Comparison of ENCODE assay signal across 24 cellular contexts in the genomic region with DNA sequence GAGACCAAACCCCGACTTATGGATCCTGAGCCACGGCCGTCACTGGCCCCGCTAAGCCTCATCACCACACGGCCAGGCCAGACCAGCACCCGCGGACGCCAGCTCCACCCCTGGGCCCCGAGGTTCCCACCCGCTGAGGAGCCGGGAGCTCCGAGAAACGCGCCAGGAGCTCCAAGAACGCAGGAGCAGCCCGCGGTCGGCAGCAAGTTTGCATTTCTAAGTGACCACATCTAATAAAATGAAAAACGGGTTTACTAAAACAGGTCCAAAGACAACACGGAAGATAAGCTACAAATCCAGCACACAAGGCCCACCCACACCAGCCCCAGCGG. TPM values are rescaled to one million over a fixed set of nuclear protein-coding genes. Genes with fewer than 3 reads are reported as not detected.
"Had no signal": no experiment of that assay in that cellular context is flagged by ENCODE, and none has a peak within 500 bp of the region (broad histone marks: within the 10 kb centered on the region; RNA-seq: fewer than 3 reads in every experiment).

No MANE protein-coding gene starts in this region.

- DNase-seq: activated B cell treated with CpG ODN at 0.5 μM for 24 hours; activated CD4-positive, alpha-beta memory T cell treated with anti-CD3 and anti-CD28 coated beads for 36 hours; activated CD4-positive, alpha-beta T cell treated with anti-CD3 and anti-CD28 coated beads for 1 hour; activated CD4-positive, alpha-beta T cell treated with anti-CD3 and anti-CD28 coated beads, Interleukin-2, amount 10 ng/mL, durations not matched to agents 7 days and 5 days; activated CD8-positive, alpha-beta memory T cell treated with anti-CD3 and anti-CD28 coated beads for 24 hours; activated effector memory CD4-positive, alpha-beta T cell treated with anti-CD3 and anti-CD28 coated beads, Interleukin-2, amount 50 U/mL, for 16 hours; activated naive CD4-positive, alpha-beta T cell treated with anti-CD3 and anti-CD28 coated beads for 36 hours; activated T-cell treated with anti-CD3 and anti-CD28 coated beads, Interleukin-2, amount 50 U/mL, for 4 hours; NCI-H1092; NCI-H1417; NCI-H1930; NCI-H2171 treated with DMSO at 0.1 percent for 48 hours; NCI-H345; NCI-H510A; NCI-H526 treated with DMSO at 0.1 percent for 48 hours; NCI-H82; Right ventricle myocardium superior; SJCRH30; SW 1271; T-helper 9 cell had no signal

- H3K4me2 ChIP-seq: KMS-11 had no signal

- H3K4me3 ChIP-seq: breast epithelium, SJCRH30 had no signal

- H3K4me1 ChIP-seq: breast epithelium had no signal

- H3K27ac ChIP-seq: breast epithelium, KMS-11, SJCRH30 had no signal

- ATAC-seq: activated T-cell treated with anti-CD3 and anti-CD28 coated beads, Interleukin-2, amount 50 U/mL, for 4 hours; SK-N-SH treated with all-trans-retinoic acid at 6 μM for 48 hours had no signal

- H3K9me3 ChIP-seq: breast epithelium, SJCRH30 had no signal

- H3K27me3 ChIP-seq: breast epithelium, SJCRH30 had no signal

RNA-seq across cellular contexts. Expression of a gene that starts 8.1 kb away (rescaled TPM):
- total RNA-seq: RPMI7951, SJCRH30 had no signal
